ENCODE assay signal across 22 cellular contexts in genomic region chr13:61900033-61900432, GRCh38.
"Had no signal": no experiment of that assay in that cellular context is flagged by ENCODE, and none has a peak within 500 bp of the region (broad histone marks: within the 10 kb centered on the region; RNA-seq: fewer than 3 reads in every experiment).

No MANE protein-coding gene starts in this region.

- H3K4me1 ChIP-seq: colonic mucosa, foreskin keratinocyte, parathyroid adenoma, prostate gland, right lobe of liver, tibial artery, upper lobe of left lung, uterus had no signal

- H3K4me3 ChIP-seq: colonic mucosa, prostate gland, right lobe of liver, tibial artery, upper lobe of left lung, uterus had no signal

- FAIRE-seq: endothelial cell of umbilical vein had no signal

- H3K36me3 Mint-ChIP-seq: mesothelial cell of epicardium; natural killer cell treated with Interleukin-12 subunit alpha and Interleukin-12 subunit beta and Interleukin-15 and Interleukin-18, amount 100 ng/mL, for 72 hours; stimulated activated effector memory CD8-positive, alpha-beta T cell treated with anti-CD3 and anti-CD28 coated beads, Interleukin-12 subunit alpha, Interleukin-12 subunit beta, amount 100 ng/mL, for 72 hours had no signal

- H3K36me3 ChIP-seq: colonic mucosa, prostate gland, right lobe of liver, tibial artery, upper lobe of left lung, uterus had no signal

- H3K79me2 ChIP-seq: parathyroid adenoma had no signal

- H3K27ac Mint-ChIP-seq: mesothelial cell of epicardium; natural killer cell treated with Interleukin-12 subunit alpha and Interleukin-12 subunit beta and Interleukin-15 and Interleukin-18, amount 100 ng/mL, for 72 hours; stimulated activated effector memory CD8-positive, alpha-beta T cell treated with anti-CD3 and anti-CD28 coated beads, Interleukin-12 subunit alpha, Interleukin-12 subunit beta, amount 100 ng/mL, for 72 hours; stimulated activated naive CD8-positive, alpha-beta T cell treated with anti-CD3 and anti-CD28 coated beads, Interleukin-15, Interleukin-2, amounts not matched to agents 100 ng/mL and 50 ng/mL, for 24 hours had no signal

- H3K4me3 Mint-ChIP-seq: mesothelial cell of epicardium; natural killer cell treated with Interleukin-12 subunit alpha and Interleukin-12 subunit beta and Interleukin-15 and Interleukin-18, amount 100 ng/mL, for 72 hours; stimulated activated effector memory CD8-positive, alpha-beta T cell treated with anti-CD3 and anti-CD28 coated beads, Interleukin-12 subunit alpha, Interleukin-12 subunit beta, amount 100 ng/mL, for 72 hours; stimulated activated naive CD8-positive, alpha-beta T cell treated with anti-CD3 and anti-CD28 coated beads, Interleukin-15, Interleukin-2, amounts not matched to agents 100 ng/mL and 50 ng/mL, for 24 hours had no signal

- DNase-seq: colonic mucosa; dermis blood vessel endothelial cell; erythroblast; foreskin keratinocyte; head of caudate nucleus; hippocampal formation; islet precursor cell; mammary epithelial cell; occipital lobe; right lobe of liver; stimulated activated CD4-positive, alpha-beta T cell treated with anti-CD3 and anti-CD28 coated beads, Interleukin-4, amount 100 ng/mL, for 1 hour; stimulated activated CD8-positive, alpha-beta memory T cell treated with anti-CD3 and anti-CD28 coated beads, Interleukin-4, amount 100 ng/mL, for 48 hours; tibial artery; upper lobe of left lung; uterus had no signal

- H3K27ac ChIP-seq: colonic mucosa, foreskin keratinocyte, parathyroid adenoma, prostate gland, right lobe of liver, tibial artery, upper lobe of left lung, uterus had no signal

- H3K27me3 Mint-ChIP-seq: natural killer cell treated with Interleukin-12 subunit alpha and Interleukin-12 subunit beta and Interleukin-15 and Interleukin-18, amount 100 ng/mL, for 72 hours; stimulated activated naive CD8-positive, alpha-beta T cell treated with anti-CD3 and anti-CD28 coated beads, Interleukin-15, Interleukin-2, amounts not matched to agents 100 ng/mL and 50 ng/mL, for 24 hours had no signal

- H3K27me3 ChIP-seq: colonic mucosa, foreskin keratinocyte, right lobe of liver, tibial artery, upper lobe of left lung, uterus had no signal

- H3K9me3 Mint-ChIP-seq: mesothelial cell of epicardium had no signal

- H3K4me1 Mint-ChIP-seq: mesothelial cell of epicardium; stimulated activated effector memory CD8-positive, alpha-beta T cell treated with anti-CD3 and anti-CD28 coated beads, Interleukin-12 subunit alpha, Interleukin-12 subunit beta, amount 100 ng/mL, for 72 hours had no signal

- H2AFZ ChIP-seq: parathyroid adenoma had no signal

- H3K9me3 ChIP-seq: prostate gland, right lobe of liver, tibial artery, upper lobe of left lung, uterus had no signal

- H3K9ac ChIP-seq: parathyroid adenoma had no signal
